Comparison of ENCODE assay signal across 2 cellular contexts in the genomic region with DNA sequence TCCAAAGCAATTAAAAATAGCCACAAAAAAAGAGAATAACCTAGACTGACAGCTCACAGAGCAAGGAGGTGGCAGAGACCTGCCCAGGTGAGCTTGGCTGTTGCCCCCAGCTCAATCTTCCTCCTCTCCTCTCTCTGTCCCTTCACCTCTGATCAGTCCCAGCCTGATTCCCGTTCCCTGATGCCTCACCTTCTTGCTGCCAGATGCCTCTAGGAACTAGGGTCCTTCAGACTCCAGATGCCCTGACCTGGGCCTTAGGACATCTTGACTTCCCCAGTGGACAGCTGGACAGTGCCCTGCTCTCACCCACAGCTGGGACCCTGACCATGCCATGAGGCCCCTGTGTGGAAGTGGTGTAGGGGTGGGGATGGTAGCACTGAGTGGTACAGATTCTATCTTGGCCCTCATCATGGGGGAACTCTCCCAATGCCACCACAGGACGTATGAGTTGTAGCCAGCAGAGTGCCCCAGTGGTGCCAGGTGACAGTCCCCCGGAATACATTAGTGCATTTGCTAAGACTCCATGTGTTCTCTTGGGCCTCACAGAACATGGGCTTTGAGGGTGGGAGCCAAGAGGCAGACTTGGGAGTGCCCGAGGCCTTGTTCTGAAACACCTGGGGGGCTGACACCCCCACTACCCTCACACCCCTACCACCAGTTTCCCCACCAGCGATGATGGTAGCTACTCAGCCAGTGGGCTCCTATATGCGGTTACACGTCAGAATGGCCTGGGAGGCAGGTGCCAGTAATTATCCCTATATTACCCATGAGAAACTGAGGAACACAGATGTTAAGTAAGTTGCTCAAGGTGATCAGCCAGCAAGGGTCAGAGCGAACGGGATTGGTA.
TF ChIP-seq lines count a peak whose summit lies in the region.

No MANE protein-coding gene starts in this region.

TF ChIP-seq in SK-N-SH, 30 proteins besides CTCF, POLR2A, EP300 and RAD21:
- TF ChIP-seq TEAD4 (IDR thresholded peaks at IDR 0.05; ENCODE audit: borderline replicate concordance, insufficient read depth) (no peak), RXRA (IDR thresholded peaks at IDR 0.05; ENCODE audit: borderline replicate concordance, low read depth) (no peak), NRF1 (IDR thresholded peaks at IDR 0.05; ENCODE audit: low read depth, low read length) (no peak), FOXM1 (IDR thresholded peaks at IDR 0.05; ENCODE audit: low read depth) (no peak), EZH2phosphoT487 (IDR thresholded peaks at IDR 0.05; ENCODE audit: borderline replicate concordance, low read depth) (no peak), POLR2AphosphoS5 (IDR thresholded peaks at IDR 0.05; ENCODE audit: low read depth, low read length) (no peak), GABPA (IDR thresholded peaks at IDR 0.05; ENCODE audit: low read depth) (no peak), FOSL2 (IDR thresholded peaks at IDR 0.05; ENCODE audit: borderline replicate concordance, low read depth) (no peak)
- TF ChIP-seq, protein P1, sequence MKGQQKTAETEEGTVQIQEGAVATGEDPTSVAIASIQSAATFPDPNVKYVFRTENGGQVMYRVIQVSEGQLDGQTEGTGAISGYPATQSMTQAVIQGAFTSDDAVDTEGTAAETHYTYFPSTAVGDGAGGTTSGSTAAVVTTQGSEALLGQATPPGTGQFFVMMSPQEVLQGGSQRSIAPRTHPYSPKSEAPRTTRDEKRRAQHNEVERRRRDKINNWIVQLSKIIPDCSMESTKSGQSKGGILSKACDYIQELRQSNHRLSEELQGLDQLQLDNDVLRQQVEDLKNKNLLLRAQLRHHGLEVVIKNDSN (IDR thresholded peaks at IDR 0.05; ENCODE audit: borderline replicate concordance, low read depth) = no peak
- TF ChIP-seq, protein P2, sequence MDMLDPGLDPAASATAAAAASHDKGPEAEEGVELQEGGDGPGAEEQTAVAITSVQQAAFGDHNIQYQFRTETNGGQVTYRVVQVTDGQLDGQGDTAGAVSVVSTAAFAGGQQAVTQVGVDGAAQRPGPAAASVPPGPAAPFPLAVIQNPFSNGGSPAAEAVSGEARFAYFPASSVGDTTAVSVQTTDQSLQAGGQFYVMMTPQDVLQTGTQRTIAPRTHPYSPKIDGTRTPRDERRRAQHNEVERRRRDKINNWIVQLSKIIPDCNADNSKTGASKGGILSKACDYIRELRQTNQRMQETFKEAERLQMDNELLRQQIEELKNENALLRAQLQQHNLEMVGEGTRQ (IDR thresholded peaks at IDR 0.05; ENCODE audit: borderline replicate concordance, low read depth, low read length) = no peak
- TF ChIP-seq, protein P3, sequence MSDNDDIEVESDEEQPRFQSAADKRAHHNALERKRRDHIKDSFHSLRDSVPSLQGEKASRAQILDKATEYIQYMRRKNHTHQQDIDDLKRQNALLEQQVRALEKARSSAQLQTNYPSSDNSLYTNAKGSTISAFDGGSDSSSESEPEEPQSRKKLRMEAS (IDR thresholded peaks at IDR 0.05; ENCODE audit: low read depth) = no peak
- TF ChIP-seq, protein P4, sequence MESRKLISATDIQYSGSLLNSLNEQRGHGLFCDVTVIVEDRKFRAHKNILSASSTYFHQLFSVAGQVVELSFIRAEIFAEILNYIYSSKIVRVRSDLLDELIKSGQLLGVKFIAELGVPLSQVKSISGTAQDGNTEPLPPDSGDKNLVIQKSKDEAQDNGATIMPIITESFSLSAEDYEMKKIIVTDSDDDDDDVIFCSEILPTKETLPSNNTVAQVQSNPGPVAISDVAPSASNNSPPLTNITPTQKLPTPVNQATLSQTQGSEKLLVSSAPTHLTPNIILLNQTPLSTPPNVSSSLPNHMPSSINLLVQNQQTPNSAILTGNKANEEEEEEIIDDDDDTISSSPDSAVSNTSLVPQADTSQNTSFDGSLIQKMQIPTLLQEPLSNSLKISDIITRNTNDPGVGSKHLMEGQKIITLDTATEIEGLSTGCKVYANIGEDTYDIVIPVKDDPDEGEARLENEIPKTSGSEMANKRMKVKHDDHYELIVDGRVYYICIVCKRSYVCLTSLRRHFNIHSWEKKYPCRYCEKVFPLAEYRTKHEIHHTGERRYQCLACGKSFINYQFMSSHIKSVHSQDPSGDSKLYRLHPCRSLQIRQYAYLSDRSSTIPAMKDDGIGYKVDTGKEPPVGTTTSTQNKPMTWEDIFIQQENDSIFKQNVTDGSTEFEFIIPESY (IDR thresholded peaks at IDR 0.05; ENCODE audit: borderline replicate concordance, low read depth) = no peak
- TF ChIP-seq, protein P5, sequence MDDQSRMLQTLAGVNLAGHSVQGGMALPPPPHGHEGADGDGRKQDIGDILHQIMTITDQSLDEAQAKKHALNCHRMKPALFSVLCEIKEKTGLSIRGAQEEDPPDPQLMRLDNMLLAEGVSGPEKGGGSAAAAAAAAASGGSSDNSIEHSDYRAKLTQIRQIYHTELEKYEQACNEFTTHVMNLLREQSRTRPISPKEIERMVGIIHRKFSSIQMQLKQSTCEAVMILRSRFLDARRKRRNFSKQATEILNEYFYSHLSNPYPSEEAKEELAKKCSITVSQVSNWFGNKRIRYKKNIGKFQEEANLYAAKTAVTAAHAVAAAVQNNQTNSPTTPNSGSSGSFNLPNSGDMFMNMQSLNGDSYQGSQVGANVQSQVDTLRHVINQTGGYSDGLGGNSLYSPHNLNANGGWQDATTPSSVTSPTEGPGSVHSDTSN (IDR thresholded peaks at IDR 0.05) = no peak
TF ChIP-seq in SK-N-SH: peak in this region for 0.

TF ChIP-seq in SK-N-SH treated with all-trans-retinoic acid at 6 μM for 48 hours, 23 proteins besides CTCF, POLR2A, EP300 and RAD21:
- TF ChIP-seq ZFP30 (CRISPR knock-in tag; IDR thresholded peaks at IDR 0.05) (no peak), ZC3H10 (CRISPR knock-in tag; IDR thresholded peaks at IDR 0.05) (no peak), SNAI2 (CRISPR knock-in tag; IDR thresholded peaks at IDR 0.05) (no peak), PPARA (CRISPR knock-in tag; IDR thresholded peaks at IDR 0.05; ENCODE audit: borderline replicate concordance) (no peak), GLIS3 (CRISPR knock-in tag; IDR thresholded peaks at IDR 0.05) (no peak), RARB (CRISPR knock-in tag; IDR thresholded peaks at IDR 0.05) (no peak)
- TF ChIP-seq, protein P6, sequence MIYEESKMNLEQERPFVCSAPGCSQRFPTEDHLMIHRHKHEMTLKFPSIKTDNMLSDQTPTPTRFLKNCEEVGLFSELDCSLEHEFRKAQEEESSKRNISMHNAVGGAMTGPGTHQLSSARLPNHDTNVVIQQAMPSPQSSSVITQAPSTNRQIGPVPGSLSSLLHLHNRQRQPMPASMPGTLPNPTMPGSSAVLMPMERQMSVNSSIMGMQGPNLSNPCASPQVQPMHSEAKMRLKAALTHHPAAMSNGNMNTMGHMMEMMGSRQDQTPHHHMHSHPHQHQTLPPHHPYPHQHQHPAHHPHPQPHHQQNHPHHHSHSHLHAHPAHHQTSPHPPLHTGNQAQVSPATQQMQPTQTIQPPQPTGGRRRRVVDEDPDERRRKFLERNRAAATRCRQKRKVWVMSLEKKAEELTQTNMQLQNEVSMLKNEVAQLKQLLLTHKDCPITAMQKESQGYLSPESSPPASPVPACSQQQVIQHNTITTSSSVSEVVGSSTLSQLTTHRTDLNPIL (CRISPR knock-in tag; IDR thresholded peaks at IDR 0.05; ENCODE audit: low read depth) = no peak
- TF ChIP-seq, protein P7, sequence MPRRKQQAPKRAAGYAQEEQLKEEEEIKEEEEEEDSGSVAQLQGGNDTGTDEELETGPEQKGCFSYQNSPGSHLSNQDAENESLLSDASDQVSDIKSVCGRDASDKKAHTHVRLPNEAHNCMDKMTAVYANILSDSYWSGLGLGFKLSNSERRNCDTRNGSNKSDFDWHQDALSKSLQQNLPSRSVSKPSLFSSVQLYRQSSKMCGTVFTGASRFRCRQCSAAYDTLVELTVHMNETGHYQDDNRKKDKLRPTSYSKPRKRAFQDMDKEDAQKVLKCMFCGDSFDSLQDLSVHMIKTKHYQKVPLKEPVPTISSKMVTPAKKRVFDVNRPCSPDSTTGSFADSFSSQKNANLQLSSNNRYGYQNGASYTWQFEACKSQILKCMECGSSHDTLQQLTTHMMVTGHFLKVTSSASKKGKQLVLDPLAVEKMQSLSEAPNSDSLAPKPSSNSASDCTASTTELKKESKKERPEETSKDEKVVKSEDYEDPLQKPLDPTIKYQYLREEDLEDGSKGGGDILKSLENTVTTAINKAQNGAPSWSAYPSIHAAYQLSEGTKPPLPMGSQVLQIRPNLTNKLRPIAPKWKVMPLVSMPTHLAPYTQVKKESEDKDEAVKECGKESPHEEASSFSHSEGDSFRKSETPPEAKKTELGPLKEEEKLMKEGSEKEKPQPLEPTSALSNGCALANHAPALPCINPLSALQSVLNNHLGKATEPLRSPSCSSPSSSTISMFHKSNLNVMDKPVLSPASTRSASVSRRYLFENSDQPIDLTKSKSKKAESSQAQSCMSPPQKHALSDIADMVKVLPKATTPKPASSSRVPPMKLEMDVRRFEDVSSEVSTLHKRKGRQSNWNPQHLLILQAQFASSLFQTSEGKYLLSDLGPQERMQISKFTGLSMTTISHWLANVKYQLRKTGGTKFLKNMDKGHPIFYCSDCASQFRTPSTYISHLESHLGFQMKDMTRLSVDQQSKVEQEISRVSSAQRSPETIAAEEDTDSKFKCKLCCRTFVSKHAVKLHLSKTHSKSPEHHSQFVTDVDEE (CRISPR knock-in tag; IDR thresholded peaks at IDR 0.05) = no peak
